In genomic region chr4:112214397-112215264, GRCh38 we compare ENCODE assay signal across 2 cellular contexts.
TF ChIP-seq lines count a peak whose summit lies in the region.

No MANE protein-coding gene starts in this region.

TF ChIP-seq in IMR-90, 13 proteins besides CTCF, POLR2A, EP300 and RAD21:
- TF ChIP-seq RCOR1 (IDR thresholded peaks at IDR 0.05; ENCODE audit: insufficient replicate concordance, low read length) = no peak
- TF ChIP-seq ELK1 (IDR thresholded peaks at IDR 0.05; ENCODE audit: borderline replicate concordance, low read depth, low read length) = no peak
- 0 out of 2 replicates have a peak, but pooled peaks have one; percentile 10 for TF ChIP-seq SMC3 (IDR thresholded peaks at IDR 0.05; ENCODE audit: low read depth, low read length)
TF ChIP-seq in IMR-90: peak in this region for 1.

TF ChIP-seq in HepG2, 621 proteins besides CTCF, POLR2A, EP300 and RAD21:
- TF ChIP-seq SMC3 (IDR thresholded peaks at IDR 0.05; ENCODE audit: low read length) = peak; percentile 69
- TF ChIP-seq ZNF382 (CRISPR knock-in tag; IDR thresholded peaks at IDR 0.05; ENCODE audit: borderline replicate concordance) = no peak
- no peak for TF ChIP-seq NBN (conservative IDR thresholded peaks at IDR 0.05)
- peak; percentile 48 for TF ChIP-seq STAG1 (CRISPR knock-in tag; IDR thresholded peaks at IDR 0.05)
- no peak for TF ChIP-seq TRIM22 (IDR thresholded peaks at IDR 0.05)
- no peak for TF ChIP-seq SP140L (CRISPR knock-in tag; IDR thresholded peaks at IDR 0.05; ENCODE audit: borderline replicate concordance)
- no peak for TF ChIP-seq TCF7L2 (IDR thresholded peaks at IDR 0.05; ENCODE audit: low read depth, low read length)
- TF ChIP-seq CREB1 (IDR thresholded peaks at IDR 0.05) = no peak
- TF ChIP-seq CREB1 (CRISPR knock-in tag; IDR thresholded peaks at IDR 0.05) = 0 out of 2 replicates have a peak, but pooled peaks have one; percentile 23
TF ChIP-seq in HepG2: peak in this region for 3.
